Comparison of ENCODE assay signal across 18 cellular contexts in the genomic region with DNA sequence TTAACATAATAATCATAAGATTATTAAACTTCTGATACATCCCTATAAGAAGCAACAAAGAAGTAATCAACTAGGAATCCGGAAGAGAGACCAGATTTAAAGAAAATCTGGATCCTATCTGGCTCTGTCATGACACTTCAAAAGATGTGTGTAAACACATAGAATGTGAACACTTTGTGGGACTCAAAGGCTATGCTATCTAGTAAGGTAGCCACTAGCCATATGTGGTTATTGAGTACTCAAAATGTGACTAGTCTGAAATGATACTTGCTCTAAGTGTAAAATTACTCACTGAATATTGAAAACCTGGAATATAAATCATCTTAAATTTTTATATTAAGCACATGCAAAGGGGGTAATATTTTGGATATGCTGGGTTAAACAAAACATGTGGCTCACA.
"Had no signal": no experiment of that assay in that cellular context is flagged by ENCODE, and none has a peak within 500 bp of the region (broad histone marks: within the 10 kb centered on the region; RNA-seq: fewer than 3 reads in every experiment).

No MANE protein-coding gene starts in this region.

- ATAC-seq: body of pancreas, esophagus mucosa, sciatic nerve had no signal

- H3K4me2 ChIP-seq: hepatocyte had no signal

- H3K9me3 Mint-ChIP-seq: activated naive CD4-positive, alpha-beta T cell treated with anti-CD3 and anti-CD28 coated beads, Interleukin-2, amount 10 ng/mL, durations not matched to agents 7 days and 5 days; neural crest cell had no signal

- H2AFZ ChIP-seq: hepatocyte had no signal

- DNase-seq: activated CD4-positive, alpha-beta T cell treated with anti-CD3 and anti-CD28 coated beads, Interleukin-2, amount 50 U/mL, for 1 hour; activated CD8-positive, alpha-beta memory T cell treated with anti-CD3 and anti-CD28 coated beads for 24 hours; activated naive CD4-positive, alpha-beta T cell treated with anti-CD3 and anti-CD28 coated beads, Interleukin-2, amount 10 ng/mL, durations not matched to agents 7 days and 5 days; amygdala; body of pancreas; caudate nucleus; colonic mucosa; islet precursor cell; midbrain; ovary; spleen; T1000; thyroid gland had no signal

- H3K27ac Mint-ChIP-seq: activated naive CD4-positive, alpha-beta T cell treated with anti-CD3 and anti-CD28 coated beads, Interleukin-2, amount 10 ng/mL, durations not matched to agents 7 days and 5 days had no signal

- H3K4me3 Mint-ChIP-seq: activated naive CD4-positive, alpha-beta T cell treated with anti-CD3 and anti-CD28 coated beads, Interleukin-2, amount 10 ng/mL, durations not matched to agents 7 days and 5 days; neural crest cell had no signal

- H3K27ac ChIP-seq: body of pancreas, colonic mucosa, hepatocyte, ovary, spleen, thyroid gland had no signal

- H3K4me3 ChIP-seq: body of pancreas, colonic mucosa, hepatocyte, lung, ovary, spleen, thyroid gland had no signal

- H3K36me3 ChIP-seq: ovary had no signal

- H3K27me3 Mint-ChIP-seq: activated naive CD4-positive, alpha-beta T cell treated with anti-CD3 and anti-CD28 coated beads, Interleukin-2, amount 10 ng/mL, durations not matched to agents 7 days and 5 days had no signal

- H3K27me3 ChIP-seq: body of pancreas, colonic mucosa, hepatocyte, ovary, spleen, thyroid gland had no signal

- H3K9me3 ChIP-seq: body of pancreas, colonic mucosa, ovary, spleen, thyroid gland had no signal
